In genomic region chr1:156371553-156372264, GRCh38 we compare ENCODE assay signal across 1 cellular context.
A peak's percentile ranks its signal among the peaks of the same experiment; 100 is the strongest.
TF ChIP-seq lines count a peak whose summit lies in the region.

No MANE protein-coding gene starts in this region.

TF ChIP-seq in H1, 55 proteins besides CTCF, POLR2A, EP300 and RAD21:
- TF ChIP-seq CEBPB (IDR thresholded peaks at IDR 0.05; ENCODE audit: low read depth, low read length) (peak; percentile 20; the same call in 1 of the 2 replicates), TBP (IDR thresholded peaks at IDR 0.05; ENCODE audit: low read depth, low read length) (no peak)
